Comparison of ENCODE assay signal across 25 cellular contexts in genomic region chr4:107252621-107253020, GRCh38.
"Had no signal": no experiment of that assay in that cellular context is flagged by ENCODE, and none has a peak within 500 bp of the region (broad histone marks: within the 10 kb centered on the region; RNA-seq: fewer than 3 reads in every experiment).

No MANE protein-coding gene starts in this region.

- H3K4me1 ChIP-seq: breast epithelium had no signal

- ATAC-seq: activated T-helper 17 cell treated with anti-CD3 and anti-CD28 coated beads, Interleukin-2, amount 50 U/mL, for 72 hours; T-cell had no signal

- DNase-seq: activated CD4-positive, alpha-beta memory T cell treated with anti-CD3 and anti-CD28 coated beads, Interleukin-2, amount 10 ng/mL, durations not matched to agents 7 days and 5 days; activated CD4-positive, alpha-beta T cell treated with anti-CD3 and anti-CD28 coated beads, Interleukin-2, amount 10 ng/mL, durations not matched to agents 7 days and 5 days; activated CD4-positive, CD25-positive, alpha-beta regulatory T cell; activated gamma-delta T cell; activated naive CD4-positive, alpha-beta T cell treated with anti-CD3 and anti-CD28 coated beads for 36 hours; activated T-cell treated with anti-CD3 and anti-CD28 coated beads for 4 hours; activated T-cell treated with anti-CD3 and anti-CD28 coated beads, Interleukin-2, amount 50 U/mL, for 48 hours; caudate nucleus; Karpas-422; MM.1S; NCI-H1105; NCI-H146; NCI-H1930; NCI-H2171; NCI-H2227 treated with DMSO at 0.1 percent for 48 hours; NCI-H446 treated with DMSO at 0.1 percent for 48 hours; NCI-H524 treated with DMSO at 0.1 percent for 48 hours; NCI-H748 treated with DMSO at 0.1 percent for 48 hours; SIG-M5; T-cell; T-helper 2 cell; T1000 had no signal

- H3K4me3 ChIP-seq: breast epithelium had no signal

- H3K36me3 ChIP-seq: breast epithelium had no signal

- H3K27me3 ChIP-seq: breast epithelium had no signal

- H3K27ac ChIP-seq: breast epithelium, VCaP had no signal

- H3K9me3 ChIP-seq: breast epithelium had no signal
